ENCODE assay signal across 8 cellular contexts in the genomic region with DNA sequence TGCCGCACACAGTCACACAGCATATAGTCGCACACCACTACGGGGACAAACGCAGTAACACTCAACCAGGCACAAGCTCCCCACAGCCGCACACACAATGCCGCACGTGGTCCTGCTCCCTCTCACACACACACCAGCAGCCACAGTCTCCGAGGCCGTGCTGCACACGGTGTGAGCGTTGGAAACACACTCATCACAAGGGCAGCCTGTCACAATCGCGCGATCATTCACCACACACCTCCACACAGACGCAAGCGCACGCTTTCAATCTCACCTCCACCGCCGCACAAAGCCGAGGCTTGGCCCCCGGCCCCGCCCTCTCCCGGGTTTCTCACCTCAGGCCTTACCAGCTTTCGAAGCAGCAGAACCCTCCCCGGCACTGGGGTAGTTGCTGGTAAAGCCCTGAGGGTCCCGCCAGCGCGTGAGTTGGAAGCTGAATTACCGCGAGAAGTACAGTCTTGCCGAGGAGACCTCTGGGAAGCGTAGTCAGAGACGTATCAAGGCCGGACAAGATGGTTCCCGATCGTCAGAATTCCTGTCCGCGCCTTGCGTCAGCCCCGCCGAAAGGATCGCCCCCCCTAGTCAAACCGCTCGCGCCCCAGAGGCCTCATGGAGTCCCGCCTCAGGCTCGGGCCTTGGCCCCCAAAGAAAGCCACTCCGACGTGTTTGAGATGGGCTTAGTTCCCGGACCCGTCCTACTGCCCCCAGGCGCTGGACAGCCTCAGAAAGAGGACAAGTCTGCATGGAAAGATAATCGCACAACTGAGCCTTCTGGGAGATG. TPM values are rescaled to one million over a fixed set of nuclear protein-coding genes. Genes with fewer than 3 reads are reported as not detected.
DNase-seq lines count a peak whose midpoint lies in the region; ATAC-seq and TF ChIP-seq lines count a peak whose summit lies in the region.

TSS of gene ZNF566 (minus strand) at position 423 of the 781 bp plus-strand sequence. CDS start 13,004 bp downstream, outside the sequence.

- no peaks in the 10 kb centered on the region for H3K9me2 ChIP-seq in GM23338 (ENCODE audit: insufficient read depth)

- H3K27me3 ChIP-seq in GM23338 (ENCODE audit: insufficient read depth): no peaks in the 10 kb centered on the region

- peak; percentile 96 for ATAC-seq in GM23338
- peak; percentile 83 to 94 (median 90) for ATAC-seq in natural killer cell

- no peaks in the 10 kb centered on the region for H3K4me1 ChIP-seq in GM23338 (ENCODE audit: insufficient read depth)

- peak within 1 kb of the TSS; percentile 89 for H3K4me3 Mint-ChIP-seq in GM23338
- H3K4me3 Mint-ChIP-seq in natural killer cell: peak within 1 kb of the TSS; percentile 99

- H3K36me3 ChIP-seq in GM23338 (ENCODE audit: insufficient read depth): no peaks in the 10 kb centered on the region; the same call in 1 of the 2 replicates

- H3K4me1 Mint-ChIP-seq in GM23338 (peaks cover 9% of the 10 kb centered on the region; the same call in 2 of the 3 replicates), natural killer cell (peaks cover 29 to 31% of the 10 kb centered on the region in 2 donors)

- H3K27ac Mint-ChIP-seq in GM23338: peak within 1 kb of the TSS; percentile 100
- H3K27ac Mint-ChIP-seq in natural killer cell: peak within 1 kb of the TSS; percentile 97 to 100

- H3K9me3 Mint-ChIP-seq in GM23338 (peaks cover 41% of the 10 kb centered on the region), natural killer cell (peaks cover 0 to 2% of the 10 kb centered on the region in 2 donors)

- H3K36me3 Mint-ChIP-seq in GM23338 (ENCODE audit: low read depth) (peaks cover 40% of the 10 kb centered on the region), natural killer cell (no peaks in the 10 kb centered on the region)

- 0 out of 2 replicates have a peak, but pooled peaks cover 4% of the 10 kb centered on the region for H4K20me1 ChIP-seq in GM23338 (replicated peaks; ENCODE audit: insufficient read depth)

- TF ChIP-seq CTCF in GM23338 (conservative IDR thresholded peaks at IDR 0.05; ENCODE audit: low read depth in 2 of 2): no peak
- TF ChIP-seq CTCF in fibroblast of pulmonary artery (IDR thresholded peaks at IDR 0.05; ENCODE audit: low read length, missing control alignments): no peak
- TF ChIP-seq CTCF in natural killer cell (IDR thresholded peaks at IDR 0.05): no peak

- H3K27me3 Mint-ChIP-seq in GM23338 (ENCODE audit: insufficient read depth, low read depth, poor library complexity): peaks cover 12% of the 10 kb centered on the region
- no peaks in the 10 kb centered on the region for H3K27me3 Mint-ChIP-seq in natural killer cell (ENCODE audit: low read depth in 2 of 2)

- peak within 1 kb of the TSS; percentile 96 for H3K27ac ChIP-seq in GM23338 (ENCODE audit: low read depth)

- H3K4me3 ChIP-seq in GM23338: peak within 1 kb of the TSS; percentile 73
- H3K4me3 ChIP-seq in fibroblast of pulmonary artery (replicated peaks; ENCODE audit: low read depth, low read length): peak within 1 kb of the TSS; percentile 93

- H3K4me2 ChIP-seq in GM23338: peak within 1 kb of the TSS; percentile 86

- H3K79me2 ChIP-seq in GM23338 (replicated peaks; ENCODE audit: insufficient read depth): peaks cover 43% of the 10 kb centered on the region

- peak; percentile 97 for DNase-seq in Daoy (ENCODE audit: low read depth)
- DNase-seq in GM23338 (ENCODE audit: low spot score): peak; percentile 100
- peak; percentile 95 for DNase-seq in LHCN-M2 (ENCODE audit: low read depth)
- DNase-seq in RPMI8226: peak; percentile 95
- DNase-seq in activated effector memory CD4-positive, alpha-beta T cell treated with Interleukin-2 at 50 U/mL for 16 hours: peak; percentile 86
- DNase-seq in fibroblast of pulmonary artery (ENCODE audit: low read depth): peak; percentile 98
- peak; percentile 84 for DNase-seq in natural killer cell
- peak; percentile 85 to 95 (median 93) for DNase-seq in stimulated activated naive CD4-positive, alpha-beta T cell (lab: John Stamatoyannopoulos, UW)

- peak within 1 kb of the TSS; percentile 61; the same call in 1 of the 2 replicates for H2AFZ ChIP-seq in GM23338

- intact Hi-C loops in natural killer cell (cut with micrococcal nuclease): loop anchor here (1.0 to 10.0 kb wide), 7 partner anchors 39 to 427 kb away; partner anchors contain the start of genes ZNF146, ZNF260, ZNF382 and ZNF461

- H3F3A ChIP-seq in GM23338 (replicated peaks; ENCODE audit: low read depth): no peaks in the 10 kb centered on the region

TF ChIP-seq in GM23338, 12 proteins besides CTCF, POLR2A, EP300 and RAD21 (continues in another document):
- TF ChIP-seq EZH2 (IDR thresholded peaks at IDR 0.05; ENCODE audit: low read depth, unreplicated experiment) (no peak), REST (IDR thresholded peaks at IDR 0.05; ENCODE audit: unreplicated experiment) (peak; percentile 29), JUNB (IDR thresholded peaks at IDR 0.05; ENCODE audit: unreplicated experiment) (no peak), POLR2AphosphoS5 (IDR thresholded peaks at IDR 0.05; ENCODE audit: low read depth) (peak; percentile 87)

RNA-seq across cellular contexts. Expression of gene ZNF566, which starts in this region (rescaled TPM):
- total RNA-seq in Daoy (2014; rRNA removed; shearing (Covaris generic)): 7.3 and 9.0 TPM in 2 replicates
- total RNA-seq in GM23338 (2014; rRNA removed; shearing (Covaris generic)): 18.0 and 22.8 TPM in 2 replicates
- 8.5 and 11.9 TPM in 2 replicates for polyA plus RNA-seq in GM23338 (2016; fragmentation: Nextera tagmentation; extraction: Ambion mirVana)
- total RNA-seq in LHCN-M2 (2014; rRNA removed) (6.6 and 11.2 TPM in 2 replicates), natural killer cell (10 to 100 TPM in 2 of 3 donors, 1 to 10 TPM in 1; 7.9 to 16.0 (median 12.4) TPM)
- 3.4 TPM for polyA plus RNA-seq in LHCN-M2 (2012)

Comparison
In these comparisons a context has a peak if more than half of its experiments do, and no peak if none do; other contexts are left out.
1. Peak in every context shown above with its lines: DNase-seq, ATAC-seq, H3K4me3 ChIP-seq and H3K27ac ChIP-seq.